Comparison of ENCODE assay signal across 1 cellular context in the genomic region with DNA sequence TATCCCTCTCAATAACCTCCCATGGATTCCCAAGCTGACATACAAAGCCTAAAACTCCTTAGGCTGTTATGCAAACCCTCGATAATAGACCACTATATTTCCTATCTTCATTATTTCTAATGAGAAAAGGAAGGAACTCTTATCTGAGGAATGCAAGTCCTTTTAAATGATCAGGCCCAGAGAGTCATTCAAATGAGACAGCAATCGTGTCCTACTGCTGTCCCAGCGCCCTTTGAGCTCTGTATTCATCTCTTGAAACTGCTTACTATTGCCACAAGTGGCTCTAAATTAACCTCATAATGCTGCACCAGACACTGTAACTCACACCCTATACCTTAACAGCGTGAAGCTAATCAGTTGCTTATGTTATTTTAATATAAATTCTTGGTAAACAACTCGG.
TF ChIP-seq lines count a peak whose summit lies in the region.

No MANE protein-coding gene starts in this region.

TF ChIP-seq in HepG2, 621 proteins besides CTCF, POLR2A, EP300 and RAD21 (continued from another document):
- TF ChIP-seq BCLAF1 (IDR thresholded peaks at IDR 0.05) (no peak), SNAPC5 (CRISPR knock-in tag; IDR thresholded peaks at IDR 0.05; ENCODE audit: borderline replicate concordance) (no peak), ZNF337 (CRISPR knock-in tag; IDR thresholded peaks at IDR 0.05; ENCODE audit: borderline replicate concordance, low read depth) (no peak), ZNF768 (CRISPR knock-in tag; IDR thresholded peaks at IDR 0.05) (no peak)
TF ChIP-seq in HepG2: peak in this region for 0.
